In the genomic region with DNA sequence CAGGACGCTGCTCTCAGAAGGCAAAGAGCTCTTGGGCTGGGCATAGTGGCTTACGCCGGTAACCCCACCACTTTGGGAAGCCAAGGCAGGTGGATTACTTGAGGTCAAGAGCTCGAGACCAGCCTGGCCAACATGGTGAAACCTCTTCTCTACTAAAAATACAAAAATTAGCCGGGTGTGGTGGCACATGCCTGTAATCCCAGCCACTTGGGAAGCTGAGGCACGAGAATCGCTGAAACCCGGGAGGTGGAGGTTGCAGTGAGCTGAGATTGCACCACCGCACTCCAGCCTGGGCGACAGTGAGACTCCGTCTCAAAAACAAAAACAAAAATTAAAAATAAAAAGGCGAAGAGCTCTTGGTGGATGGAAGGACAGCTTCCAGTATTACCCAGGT, we compare ENCODE assay signal across 8 cellular contexts. TPM values are rescaled to one million over a fixed set of nuclear protein-coding genes. Genes with fewer than 3 reads are reported as not detected.
DNase-seq lines count a peak whose midpoint lies in the region; FAIRE-seq and TF ChIP-seq lines count a peak whose summit lies in the region.
"Not testable (repeated sequence)": the region's sequence is repeated elsewhere in the genome, so short reads cannot be mapped to it uniquely, and the experiment has no call there.

No MANE protein-coding gene starts in this region.

- WGBS in adrenal gland, 4 donors, result 75 to 83% (median 80%) methylated on average over 12 of the region's 12 CpGs

- not testable (repeated sequence) for FAIRE-seq in endothelial cell of umbilical vein (lab: Jason Lieb, UNC)

- H3K36me3 Mint-ChIP-seq in T-helper 2 cell treated with Interferon-gamma antibody and Interleukin-4, amounts not matched to agents 5 μg/mL and 100 μg/mL, for 36 hours (ENCODE audit: low read depth), result not testable (repeated sequence)

- not testable (repeated sequence) for BruUV-seq in endothelial cell of umbilical vein (replicated peaks; lab: Mats Ljungman, UMichigan)

- not testable (repeated sequence) for DNase-seq in T-helper 2 cell treated with Interferon-gamma antibody and Interleukin-4, amounts not matched to agents 5 μg/mL and 100 μg/mL, for 36 hours (ENCODE audit: low spot score); adrenal gland; endothelial cell of umbilical vein (ENCODE audit: low read depth, low spot score)

- not testable (repeated sequence) for H3K79me2 ChIP-seq in endothelial cell of umbilical vein (ENCODE audit: control insufficient read depth, insufficient read depth, low read length)

- H3K4me1 ChIP-seq in BLaER1, result peaks cover 30% of the 10 kb centered on the region
- peaks cover 17% of the 10 kb centered on the region for H3K4me1 ChIP-seq in HUES6 (ENCODE audit: control insufficient read depth, insufficient read depth, low read length)
- H3K4me1 ChIP-seq in adrenal gland (replicated peaks in 1 of 2), result peaks cover 0 to 13% of the 10 kb centered on the region in 2 donors
- not testable (repeated sequence) for H3K4me1 ChIP-seq in endothelial cell of umbilical vein (ENCODE audit: control insufficient read depth, extremely low read depth, insufficient read depth, low read length)
- H3K4me1 ChIP-seq in neutrophil (ENCODE audit: control insufficient read depth in 1 of 2, insufficient read depth in 1 of 2, low read depth in 1 of 2, low read length in 1 of 2), result peaks cover 17 to 22% of the 10 kb centered on the region in 2 experiments
- peaks cover 3 to 24% (median 23%) of the 10 kb centered on the region in 5 donors for H3K4me1 ChIP-seq in subcutaneous abdominal adipose tissue (ENCODE audit: control insufficient read depth in 5 of 5, insufficient read depth in 5 of 5, low read length in 5 of 5)

- intact Hi-C loops in adrenal gland (cut with DNase I), result not testable (repeated sequence)
- intact Hi-C loops in endothelial cell of umbilical vein (cut with micrococcal nuclease), result loop anchor here (5.0 kb wide), 1 partner anchor 55 kb away; no protein-coding TSS in a partner anchor

- H3K9me3 Mint-ChIP-seq in T-helper 2 cell treated with Interferon-gamma antibody and Interleukin-4, amounts not matched to agents 5 μg/mL and 100 μg/mL, for 36 hours, result not testable (repeated sequence)

- H3K4me3 Mint-ChIP-seq in T-helper 2 cell treated with Interferon-gamma antibody and Interleukin-4, amounts not matched to agents 5 μg/mL and 100 μg/mL, for 36 hours, result peak overlapping the region; percentile 97

- H3K27me3 ChIP-seq in BLaER1; adrenal gland; endothelial cell of umbilical vein (ENCODE audit: control insufficient read depth in 2 of 2, insufficient read depth in 2 of 2, low read length in 2 of 2); layer of hippocampus (ENCODE audit: control insufficient read depth, insufficient read depth, low read length); subcutaneous abdominal adipose tissue (ENCODE audit: control insufficient read depth in 5 of 5, insufficient read depth in 4 of 5, low read length in 5 of 5): not testable (repeated sequence)
- H3K27me3 ChIP-seq in HUES6 (ENCODE audit: control insufficient read depth, insufficient read depth, low read length) (peaks cover 30% of the 10 kb centered on the region), neutrophil (peaks cover 67% of the 10 kb centered on the region)

- peak overlapping the region; percentile 73 for H3K4me3 ChIP-seq in BLaER1
- H3K4me3 ChIP-seq in HUES6 (ENCODE audit: low read depth, low read length), result peak overlapping the region; percentile 95
- peak overlapping the region in 2 of 4 donors; percentile 10 to 52 for H3K4me3 ChIP-seq in adrenal gland
- H3K4me3 ChIP-seq in endothelial cell of umbilical vein (replicated peaks in 1 of 3; ENCODE audit: insufficient read depth in 1 of 3, low read depth in 1 of 3, low read length in 3 of 3), result peak overlapping the region; percentile 29 to 58 (median 48)
- peak overlapping the region; percentile 67 to 68 for H3K4me3 ChIP-seq in neutrophil (ENCODE audit: low read depth in 1 of 2, low read length in 1 of 2)
- peak overlapping the region; percentile 70 to 86 (median 73) for H3K4me3 ChIP-seq in subcutaneous abdominal adipose tissue (ENCODE audit: low read depth in 1 of 5, low read length in 5 of 5)

- not testable (repeated sequence) for TF ChIP-seq POLR2A in adrenal gland (IDR thresholded peaks at IDR 0.05); endothelial cell of umbilical vein (IDR thresholded peaks at IDR 0.05; ENCODE audit: low read depth, low read length)

- not testable (repeated sequence) for H3K9me3 ChIP-seq in BLaER1; HUES6 (ENCODE audit: control insufficient read depth, insufficient read depth, low read depth, low read length); adrenal gland (replicated peaks in 1 of 3); endothelial cell of umbilical vein (replicated peaks; ENCODE audit: control insufficient read depth, insufficient read depth, low read length); neutrophil; subcutaneous abdominal adipose tissue (ENCODE audit: control insufficient read depth in 5 of 5, low read length in 5 of 5)

- H3K9ac ChIP-seq in BLaER1 (peak overlapping the region; percentile 74), HUES6 (ENCODE audit: low read length) (peak overlapping the region; percentile 55), subcutaneous abdominal adipose tissue (ENCODE audit: low read length in 5 of 5) (peak overlapping the region in 4 of 5 donors; percentile 46 to 86 (median 84))
- not testable (repeated sequence) for H3K9ac ChIP-seq in endothelial cell of umbilical vein (replicated peaks; ENCODE audit: extremely low read depth, insufficient read depth, low read length)

- H3K36me3 ChIP-seq in BLaER1; HUES6 (ENCODE audit: control insufficient read depth, insufficient read depth, low read length); adrenal gland (replicated peaks in 1 of 2); endothelial cell of umbilical vein (ENCODE audit: control insufficient read depth in 2 of 2, extremely low read depth in 1 of 2, insufficient read depth in 2 of 2, low read length in 2 of 2); neutrophil; subcutaneous abdominal adipose tissue (ENCODE audit: control insufficient read depth in 5 of 5, insufficient read depth in 5 of 5, low read length in 5 of 5): not testable (repeated sequence)

- H4K20me1 ChIP-seq in BLaER1; endothelial cell of umbilical vein (replicated peaks; ENCODE audit: control insufficient read depth, extremely low read depth, insufficient read depth, low read length): not testable (repeated sequence)

- H3K4me2 ChIP-seq in BLaER1 (peak overlapping the region; percentile 98), endothelial cell of umbilical vein (ENCODE audit: insufficient read depth, low read length) (peak overlapping the region; percentile 72)

- dilution Hi-C loops in endothelial cell of umbilical vein (cut with MboI; ENCODE audit: extremely low pct_ligation_motif_present, low sequenced_read_pairs), result not testable (repeated sequence)

- H3K9me1 ChIP-seq in endothelial cell of umbilical vein (replicated peaks; ENCODE audit: control insufficient read depth, extremely low read depth, insufficient read depth, low read length), result not testable (repeated sequence)

- H3K27ac ChIP-seq in BLaER1, result 0 out of 2 replicates have a peak overlapping the region, but pooled peaks have one; percentile 56
- not testable (repeated sequence) for H3K27ac ChIP-seq in HUES6 (ENCODE audit: low read depth, low read length); endothelial cell of umbilical vein (ENCODE audit: insufficient read depth, low read depth, low read length); subcutaneous abdominal adipose tissue (ENCODE audit: low read depth, low read length)
- peak overlapping the region in 4 of 5 donors; percentile 29 to 80 (median 48) for H3K27ac ChIP-seq in adrenal gland
- H3K27ac ChIP-seq in layer of hippocampus (ENCODE audit: low read depth, low read length), result peak overlapping the region; percentile 97
- peak overlapping the region; percentile 39 for H3K27ac ChIP-seq in neutrophil

- peaks cover 29% of the 10 kb centered on the region for H3K27me3 Mint-ChIP-seq in T-helper 2 cell treated with Interferon-gamma antibody and Interleukin-4, amounts not matched to agents 5 μg/mL and 100 μg/mL, for 36 hours (ENCODE audit: low read depth)

- peaks cover 11% of the 10 kb centered on the region for H3K4me1 Mint-ChIP-seq in T-helper 2 cell treated with Interferon-gamma antibody and Interleukin-4, amounts not matched to agents 5 μg/mL and 100 μg/mL, for 36 hours (ENCODE audit: low read depth)

- CTCF ChIA-PET in endothelial cell of umbilical vein (lab: Charles Lee), result interaction anchor here (0.8 to 2.1 kb wide), 5 partner anchors 14 to 233 kb away, joined by 3 to 8 read pairs (median 6); no protein-coding TSS in a partner anchor

- H3K27ac Mint-ChIP-seq in T-helper 2 cell treated with Interferon-gamma antibody and Interleukin-4, amounts not matched to agents 5 μg/mL and 100 μg/mL, for 36 hours, result not testable (repeated sequence)

- POLR2A ChIA-PET in endothelial cell of umbilical vein (lab: Charles Lee), result not testable (repeated sequence)

- peak overlapping the region; percentile 99 for H2AFZ ChIP-seq in endothelial cell of umbilical vein (ENCODE audit: low read depth, low read length)

- TF ChIP-seq CTCF in adrenal gland (IDR thresholded peaks at IDR 0.05); endothelial cell of umbilical vein (IDR thresholded peaks at IDR 0.05; ENCODE audit: extremely low read depth in 1 of 2, insufficient read depth in 1 of 2, low read depth in 1 of 2, low read length in 2 of 2); neutrophil (IDR thresholded peaks at IDR 0.05): not testable (repeated sequence)

RNA-seq across cellular contexts. Expression of a gene that starts 34.6 kb away (rescaled TPM):
- total RNA-seq in adrenal gland, result 100 to 1,000 TPM in 2 of 8 donors, 10 to 100 TPM in 6; 43.7 to 249 (median 74.8) TPM
- 100 to 1,000 TPM in 1 of 3 donors, 10 to 100 TPM in 2; 35.8 to 439 (median 77.0) TPM for polyA plus RNA-seq in adrenal gland
- total RNA-seq in endothelial cell of umbilical vein, result 42.6 and 47.3 TPM in 2 replicates
- 14.3 and 17.3 TPM in 2 replicates for polyA plus RNA-seq in endothelial cell of umbilical vein
- polyA plus RNA-seq in endothelial cell of umbilical vein (2011; cell fraction: cytosol; rRNA removed), result 33.0 and 38.6 TPM in 2 replicates
- polyA plus RNA-seq in endothelial cell of umbilical vein (2011; cell fraction: nucleus; rRNA removed), result 19.3 and 26.0 TPM in 2 replicates
- 41.7 and 57.8 TPM in 2 replicates for polyA plus RNA-seq in endothelial cell of umbilical vein (2012)
- 18.9 and 24.6 TPM in 2 replicates for polyA minus RNA-seq in endothelial cell of umbilical vein
- polyA minus RNA-seq in endothelial cell of umbilical vein (2011; cell fraction: cytosol; rRNA and poly(A)+ RNA removed), result 20.1 TPM
- polyA minus RNA-seq in endothelial cell of umbilical vein (2011; cell fraction: nucleus; rRNA and poly(A)+ RNA removed), result 11.0 and 14.2 TPM in 2 replicates

RNA-seq across cellular contexts. Expression of a gene that starts 59.3 kb away (rescaled TPM):
- total RNA-seq in adrenal gland (10 to 100 TPM; 28.9 to 60.8 (median 33.2) TPM), endothelial cell of umbilical vein (11.5 and 12.3 TPM in 2 replicates)
- polyA plus RNA-seq in adrenal gland (10 to 100 TPM; 13.3 to 26.6 (median 14.9) TPM), endothelial cell of umbilical vein (5.0 and 5.5 TPM in 2 replicates)
- polyA plus RNA-seq in endothelial cell of umbilical vein (2011; cell fraction: cytosol; rRNA removed), result 4.9 and 5.4 TPM in 2 replicates
- 4.7 and 5.0 TPM in 2 replicates for polyA plus RNA-seq in endothelial cell of umbilical vein (2011; cell fraction: nucleus; rRNA removed)
- polyA plus RNA-seq in endothelial cell of umbilical vein (2012), result 8.8 and 9.2 TPM in 2 replicates
- polyA minus RNA-seq in endothelial cell of umbilical vein, result 7.7 and 9.0 TPM in 2 replicates
- 5.0 TPM for polyA minus RNA-seq in endothelial cell of umbilical vein (2011; cell fraction: cytosol; rRNA and poly(A)+ RNA removed)
- 4.2 and 4.7 TPM in 2 replicates for polyA minus RNA-seq in endothelial cell of umbilical vein (2011; cell fraction: nucleus; rRNA and poly(A)+ RNA removed)
